Comparison of ENCODE assay signal across 25 cellular contexts in genomic region chr7:4182605-4183300, GRCh38.
"Had no signal": no experiment of that assay in that cellular context is flagged by ENCODE, and none has a peak within 500 bp of the region (broad histone marks: within the 10 kb centered on the region; RNA-seq: fewer than 3 reads in every experiment).

No MANE protein-coding gene starts in this region.

- H3K27me3 ChIP-seq: hepatocyte, ovary, spleen, suprapubic skin, transverse colon, upper lobe of left lung, vagina had no signal

- H3K4me3 ChIP-seq: hepatocyte, left ventricle myocardium inferior, lower lobe of right lung, ovary, spleen, suprapubic skin, thoracic aorta, transverse colon, upper lobe of left lung, vagina had no signal

- ATAC-seq: lower lobe of right lung; naive thymus-derived CD8-positive, alpha-beta T cell; right cardiac atrium; sciatic nerve; stimulated activated effector memory CD8-positive, alpha-beta T cell treated with anti-CD3 and anti-CD28 coated beads, Interleukin-12 subunit alpha, Interleukin-12 subunit beta, amount 100 ng/mL, for 72 hours had no signal

- H3K4me1 Mint-ChIP-seq: stimulated activated effector memory CD8-positive, alpha-beta T cell treated with anti-CD3 and anti-CD28 coated beads, Interleukin-12 subunit alpha, Interleukin-12 subunit beta, amount 100 ng/mL, for 72 hours had no signal

- H3K36me3 ChIP-seq: left ventricle myocardium inferior, lower lobe of right lung, ovary, suprapubic skin, transverse colon, upper lobe of left lung, vagina had no signal

- H3K9me3 ChIP-seq: left ventricle myocardium inferior, lower lobe of right lung, ovary, suprapubic skin, thoracic aorta, transverse colon, upper lobe of left lung, vagina had no signal

- H3K9me3 Mint-ChIP-seq: naive thymus-derived CD8-positive, alpha-beta T cell; nephron; stimulated activated effector memory CD8-positive, alpha-beta T cell treated with anti-CD3 and anti-CD28 coated beads, Interleukin-12 subunit alpha, Interleukin-12 subunit beta, amount 100 ng/mL, for 72 hours; stimulated activated naive CD8-positive, alpha-beta T cell treated with anti-CD3 and anti-CD28 coated beads, Interleukin-15, Interleukin-2, amounts not matched to agents 100 ng/mL and 50 ng/mL, for 24 hours had no signal

- DNase-seq: islet precursor cell; left ventricle myocardium inferior; lower lobe of right lung; mammary epithelial cell; mesenchymal stem cell; naive thymus-derived CD8-positive, alpha-beta T cell; ovary; retina; small intestine; spleen; stimulated activated CD4-positive, alpha-beta T cell treated with anti-CD3 and anti-CD28 coated beads, Interleukin-4, amount 100 ng/mL, for 24 hours; stimulated activated naive CD4-positive, alpha-beta T cell; transverse colon; upper lobe of left lung had no signal

- H3K4me1 ChIP-seq: left ventricle myocardium inferior, lower lobe of right lung had no signal

- H3K36me3 Mint-ChIP-seq: naive thymus-derived CD8-positive, alpha-beta T cell; stimulated activated effector memory CD8-positive, alpha-beta T cell treated with anti-CD3 and anti-CD28 coated beads, Interleukin-12 subunit alpha, Interleukin-12 subunit beta, amount 100 ng/mL, for 72 hours had no signal

- H3K27ac ChIP-seq: hepatocyte, left ventricle myocardium inferior, lower lobe of right lung, ovary, suprapubic skin, thoracic aorta, upper lobe of left lung, vagina had no signal

- H3K4me3 Mint-ChIP-seq: naive thymus-derived CD8-positive, alpha-beta T cell; nephron; neural crest cell; stimulated activated effector memory CD8-positive, alpha-beta T cell treated with anti-CD3 and anti-CD28 coated beads, Interleukin-12 subunit alpha, Interleukin-12 subunit beta, amount 100 ng/mL, for 72 hours; stimulated activated naive CD8-positive, alpha-beta T cell treated with anti-CD3 and anti-CD28 coated beads, Interleukin-15, Interleukin-2, amounts not matched to agents 100 ng/mL and 50 ng/mL, for 24 hours had no signal

- H3K27ac Mint-ChIP-seq: naive thymus-derived CD8-positive, alpha-beta T cell; nephron; progenitor cell of endocrine pancreas; stimulated activated effector memory CD8-positive, alpha-beta T cell treated with anti-CD3 and anti-CD28 coated beads, Interleukin-12 subunit alpha, Interleukin-12 subunit beta, amount 100 ng/mL, for 72 hours; stimulated activated naive CD8-positive, alpha-beta T cell treated with anti-CD3 and anti-CD28 coated beads, Interleukin-15, Interleukin-2, amounts not matched to agents 100 ng/mL and 50 ng/mL, for 24 hours had no signal

- H3K27me3 Mint-ChIP-seq: progenitor cell of endocrine pancreas; stimulated activated naive CD8-positive, alpha-beta T cell treated with anti-CD3 and anti-CD28 coated beads, Interleukin-15, Interleukin-2, amounts not matched to agents 100 ng/mL and 50 ng/mL, for 24 hours had no signal
